Comparison of ENCODE assay signal across 8 cellular contexts in genomic region chr1:235128453-235129328, GRCh38. TPM values are rescaled to one million over a fixed set of nuclear protein-coding genes. Genes with fewer than 3 reads are reported as not detected.
DNase-seq lines count a peak whose midpoint lies in the region; ATAC-seq and TF ChIP-seq lines count a peak whose summit lies in the region.

Gene TOMM20 (minus strand): TSS chr1:235128837. CDS start chr1:235128715, 122 bp downstream.

- H3K9me3 ChIP-seq in PC-9 (ENCODE audit: insufficient read depth, low read depth) = no peaks in the 10 kb centered on the region
- H3K9me3 ChIP-seq in esophagus (ENCODE audit: control insufficient read depth in 2 of 2, insufficient read depth in 1 of 2, low read depth in 1 of 2, low read length in 1 of 2) = no peaks in the 10 kb centered on the region
- H3K9me3 ChIP-seq in muscle layer of colon (ENCODE audit: low read length) = no peaks in the 10 kb centered on the region

- H3F3A ChIP-seq in PC-9 (ENCODE audit: insufficient read depth, low read depth) = peaks cover 42% of the 10 kb centered on the region

- H3K9me2 ChIP-seq in PC-9 (ENCODE audit: insufficient read depth) = no peaks in the 10 kb centered on the region

- WGBS in esophagus, 2 donors = 1% methylated on average over 67 of the region's 67 CpGs

- no peak for TF ChIP-seq CTCF in PC-9 (conservative IDR thresholded peaks at IDR 0.05)

- intact Hi-C loops in PC-9 (cut with micrococcal nuclease; ENCODE audit: unreplicated experiment) = loop anchor here (2.0 to 10.0 kb wide), 2 partner anchors 196 to 376 kb away; partner anchors contain the start of genes ARID4B, B3GALNT2 and GGPS1

- H3K79me2 ChIP-seq in PC-9 (ENCODE audit: low read depth) = peaks cover 50% of the 10 kb centered on the region

- H3K4me1 ChIP-seq in PC-9 (replicated peaks; ENCODE audit: insufficient read depth) = peaks cover 43% of the 10 kb centered on the region
- no peaks in the 10 kb centered on the region for H3K4me1 ChIP-seq in esophagus (ENCODE audit: control insufficient read depth in 2 of 2, insufficient read depth in 2 of 2, low read length in 1 of 2)
- H3K4me1 ChIP-seq in muscle layer of colon (ENCODE audit: insufficient read depth, low read length) = peaks cover 16% of the 10 kb centered on the region

- peak; percentile 95 for ATAC-seq in GM21619 (IDR thresholded peaks at IDR 0.05; ENCODE audit: unreplicated experiment)

- H3K27ac ChIP-seq in PC-9 = peak within 1 kb of the TSS; percentile 74
- peak within 1 kb of the TSS; percentile 90 to 91 for H3K27ac ChIP-seq in esophagus (ENCODE audit: low read depth in 2 of 2, low read length in 1 of 2)
- peak within 1 kb of the TSS; percentile 90 for H3K27ac ChIP-seq in muscle layer of colon (ENCODE audit: low read depth, low read length)

- H3K27me3 ChIP-seq in PC-9 (ENCODE audit: insufficient read depth, low read depth) = no peaks in the 10 kb centered on the region
- no peaks in the 10 kb centered on the region for H3K27me3 ChIP-seq in esophagus (ENCODE audit: control insufficient read depth in 1 of 2, insufficient read depth in 2 of 2, low read length in 2 of 2)
- H3K27me3 ChIP-seq in muscle layer of colon (ENCODE audit: control insufficient read depth in 1 of 2, insufficient read depth in 2 of 2, low read length in 2 of 2) = no peaks in the 10 kb centered on the region

- TSS peak; percentile 98 for BruUV-seq in PC-9 (replicated peaks; lab: Mats Ljungman, UMichigan)

- POLR2A ChIA-PET in PC-9 (lab: Charles Lee; ENCODE audit: unreplicated experiment) = interaction anchor here (0.5 to 0.6 kb wide), 3 partner anchors 19 to 925 kb away, joined by 3 to 10 read pairs (median 4); no protein-coding TSS in a partner anchor

- DNase-seq in DMS153 treated with DMSO at 0.1 percent for 48 hours (lab: John Stamatoyannopoulos, UW; ENCODE audit: unreplicated experiment) (peak; percentile 55), PC-9 (peak; percentile 93 to 98)
- DNase-seq in Jurkat, Clone E6-1 (ENCODE audit: low read depth, low spot score) = peak; percentile 98
- peak; percentile 93 for DNase-seq in activated T-cell treated with anti-CD3 and anti-CD28 coated beads, Interleukin-2, amount 50 U/mL, for 1 hour
- DNase-seq in stimulated activated CD8-positive, alpha-beta memory T cell treated with anti-CD3 and anti-CD28 coated beads, Interleukin-7, amount 100 ng/mL, for 24 hours (ENCODE audit: low read depth) = peak; percentile 84

- peak within 1 kb of the TSS; percentile 83 for H2AFZ ChIP-seq in PC-9

- H3K36me3 ChIP-seq in PC-9 (ENCODE audit: low read depth) (peaks cover 19% of the 10 kb centered on the region), esophagus (ENCODE audit: control insufficient read depth in 2 of 2, insufficient read depth in 2 of 2, low read length in 1 of 2) (peaks cover 0 to under 1% of the 10 kb centered on the region in 2 donors), muscle layer of colon (ENCODE audit: insufficient read depth, low read length) (peaks cover 8% of the 10 kb centered on the region)

- peak within 1 kb of the TSS; percentile 81 for H3K4me2 ChIP-seq in PC-9

- peak within 1 kb of the TSS; percentile 96 for H3K4me3 ChIP-seq in Jurkat, Clone E6-1 (ENCODE audit: low read length)
- H3K4me3 ChIP-seq in PC-9 = peak within 1 kb of the TSS; percentile 90
- peak within 1 kb of the TSS; percentile 84 to 97 for H3K4me3 ChIP-seq in esophagus (ENCODE audit: low read depth in 1 of 2, low read length in 2 of 2)
- H3K4me3 ChIP-seq in muscle layer of colon (ENCODE audit: low read depth in 1 of 2, low read length in 2 of 2) = peak within 1 kb of the TSS; percentile 90 to 95

- peaks cover 41% of the 10 kb centered on the region for H4K20me1 ChIP-seq in PC-9 (ENCODE audit: insufficient read depth)

- CTCF ChIA-PET in PC-9 (lab: Charles Lee) = interaction anchor here (0.6 kb wide), 1 partner anchor 376 kb away, joined by 3 read pairs; no protein-coding TSS in a partner anchor

- H3K9ac ChIP-seq in muscle layer of colon (ENCODE audit: low read length) = peak within 1 kb of the TSS; percentile 79

RNA-seq across cellular contexts. Expression of gene TOMM20, which starts in this region (rescaled TPM):
- 152 TPM for polyA plus RNA-seq in Jurkat, Clone E6-1 (2012; ENCODE audit: insufficient read depth, insufficient read length)
- total RNA-seq in PC-9 (2021) = 165 and 187 TPM in 2 replicates
- 10 to 100 TPM; 43.4 to 61.1 TPM for polyA plus RNA-seq in esophagus

Comparison
In these comparisons a context has a peak if more than half of its experiments do, and no peak if none do; other contexts are left out.
1. Peak in every context shown above with its lines: DNase-seq, ATAC-seq, H3K4me3 ChIP-seq and H3K27ac ChIP-seq.